8 cellular contexts compared by ENCODE assay signal in the genomic region with DNA sequence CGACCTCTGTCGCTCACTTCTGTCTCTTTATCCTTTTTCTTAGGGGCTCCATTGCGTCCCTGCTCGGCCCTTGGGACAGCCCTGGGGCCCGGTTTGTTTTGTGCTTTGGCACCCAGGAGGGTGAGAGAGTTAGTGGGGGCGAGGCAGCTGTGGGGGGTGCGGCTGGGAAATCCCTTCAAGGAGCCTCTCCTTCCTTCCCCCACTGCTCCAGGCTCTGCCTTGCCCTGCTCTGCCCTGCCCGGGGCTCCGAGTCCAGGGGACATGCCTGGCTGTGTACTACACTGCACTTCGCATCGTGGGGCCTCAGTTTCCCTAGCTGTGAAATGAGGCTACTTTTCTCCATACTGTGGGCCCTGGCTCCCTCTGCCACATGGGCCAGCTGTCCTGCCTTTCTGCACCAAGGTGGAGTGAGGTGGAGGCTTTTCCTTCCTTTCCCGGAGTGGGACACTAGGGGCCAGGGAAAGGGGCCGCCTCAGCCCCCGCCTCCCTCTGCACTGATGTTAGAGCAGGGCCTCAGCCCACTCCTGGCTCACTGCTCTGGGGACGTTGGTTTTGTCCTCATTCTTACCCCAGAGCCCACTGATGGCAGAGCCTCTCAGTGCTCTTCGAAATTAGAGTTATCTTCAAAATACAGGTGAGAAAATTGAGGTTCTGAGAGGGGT. TPM values are rescaled to one million over a fixed set of nuclear protein-coding genes. Genes with fewer than 3 reads are reported as not detected.
A peak's percentile ranks its signal among the peaks of the same experiment; 100 is the strongest.
DNase-seq lines count a peak whose midpoint lies in the region; ATAC-seq and TF ChIP-seq lines count a peak whose summit lies in the region.

No MANE protein-coding gene starts in this region.

- no peaks in the 10 kb centered on the region for H3K36me3 Mint-ChIP-seq in WTC11

- CTCF ChIA-PET in WTC11 (lab: Charles Lee) = interaction anchor here (1.9 kb wide), 1 partner anchor 9 kb away, joined by 9 read pairs; no protein-coding TSS in a partner anchor

- POLR2A ChIA-PET in WTC11 (lab: Charles Lee) = interaction anchor here (0.8 kb wide), 1 partner anchor 21 kb away, joined by 4 read pairs; no protein-coding TSS in a partner anchor

- no peaks in the 10 kb centered on the region for H3K9me3 ChIP-seq in skeletal muscle satellite cell (replicated peaks; ENCODE audit: low read length)

- H3K4me3 ChIP-seq in GM12864 (ENCODE audit: low read depth, low read length) (peak overlapping the region; percentile 62), skeletal muscle satellite cell (ENCODE audit: low read length) (peak overlapping the region; percentile 84)

- peak overlapping the region; percentile 89 for H3K4me3 Mint-ChIP-seq in WTC11

- peak overlapping the region; percentile 83 for H3K9ac ChIP-seq in skeletal muscle satellite cell (ENCODE audit: low read depth, low read length)

- peaks cover 23% of the 10 kb centered on the region for H3K4me1 Mint-ChIP-seq in WTC11

- H3K36me3 ChIP-seq in skeletal muscle satellite cell (ENCODE audit: insufficient read depth, low read length) = no peaks in the 10 kb centered on the region

- ATAC-seq in WTC11 = no peak
- ATAC-seq in GM18909 (IDR thresholded peaks at IDR 0.05; ENCODE audit: poor library complexity, unreplicated experiment) = no peak

- no peaks in the 10 kb centered on the region for H3K27me3 ChIP-seq in skeletal muscle satellite cell (ENCODE audit: control insufficient read depth, insufficient read depth, low read length)

- H3K27ac Mint-ChIP-seq in WTC11 = peak overlapping the region; percentile 89

- H3K9me3 Mint-ChIP-seq in WTC11 = no peaks in the 10 kb centered on the region

- peaks cover 22% of the 10 kb centered on the region for H3K4me1 ChIP-seq in skeletal muscle satellite cell (ENCODE audit: control insufficient read depth, insufficient read depth, low read length)

- H3K4me2 ChIP-seq in skeletal muscle satellite cell (ENCODE audit: low read length) = peak overlapping the region; percentile 94

- no peaks in the 10 kb centered on the region for H3K27me3 Mint-ChIP-seq in WTC11 (ENCODE audit: low read depth)

- DNase-seq in GM12864 (ENCODE audit: low read depth) (no peak), WTC11 (ENCODE audit: low spot score) (no peak), glomerular visceral epithelial cell (ENCODE audit: extremely low spot score) (peak; percentile 31), medulla oblongata (ENCODE audit: extremely low spot score) (no peak), OCI-M2 (lab: John Stamatoyannopoulos, UW; ENCODE audit: unreplicated experiment) (no peak), NCI-H1417 treated with DMSO at 0.1 percent for 48 hours (lab: John Stamatoyannopoulos, UW) (no peak)

- TF ChIP-seq CTCF in GM12864 (IDR thresholded peaks at IDR 0.05; ENCODE audit: low read depth, low read length, missing control alignments) (no peak), WTC11 (IDR thresholded peaks at IDR 0.05) (no peak)

TF ChIP-seq in WTC11, 78 proteins besides CTCF, POLR2A, EP300 and RAD21:
- TF ChIP-seq ZNF317 (CRISPR knock-in tag; IDR thresholded peaks at IDR 0.05; ENCODE audit: borderline replicate concordance, low read depth) = no peak
- TF ChIP-seq, protein P1, sequence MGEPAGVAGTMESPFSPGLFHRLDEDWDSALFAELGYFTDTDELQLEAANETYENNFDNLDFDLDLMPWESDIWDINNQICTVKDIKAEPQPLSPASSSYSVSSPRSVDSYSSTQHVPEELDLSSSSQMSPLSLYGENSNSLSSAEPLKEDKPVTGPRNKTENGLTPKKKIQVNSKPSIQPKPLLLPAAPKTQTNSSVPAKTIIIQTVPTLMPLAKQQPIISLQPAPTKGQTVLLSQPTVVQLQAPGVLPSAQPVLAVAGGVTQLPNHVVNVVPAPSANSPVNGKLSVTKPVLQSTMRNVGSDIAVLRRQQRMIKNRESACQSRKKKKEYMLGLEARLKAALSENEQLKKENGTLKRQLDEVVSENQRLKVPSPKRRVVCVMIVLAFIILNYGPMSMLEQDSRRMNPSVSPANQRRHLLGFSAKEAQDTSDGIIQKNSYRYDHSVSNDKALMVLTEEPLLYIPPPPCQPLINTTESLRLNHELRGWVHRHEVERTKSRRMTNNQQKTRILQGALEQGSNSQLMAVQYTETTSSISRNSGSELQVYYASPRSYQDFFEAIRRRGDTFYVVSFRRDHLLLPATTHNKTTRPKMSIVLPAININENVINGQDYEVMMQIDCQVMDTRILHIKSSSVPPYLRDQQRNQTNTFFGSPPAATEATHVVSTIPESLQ (CRISPR knock-in tag; IDR thresholded peaks at IDR 0.05) = no peak
- TF ChIP-seq, protein P2, sequence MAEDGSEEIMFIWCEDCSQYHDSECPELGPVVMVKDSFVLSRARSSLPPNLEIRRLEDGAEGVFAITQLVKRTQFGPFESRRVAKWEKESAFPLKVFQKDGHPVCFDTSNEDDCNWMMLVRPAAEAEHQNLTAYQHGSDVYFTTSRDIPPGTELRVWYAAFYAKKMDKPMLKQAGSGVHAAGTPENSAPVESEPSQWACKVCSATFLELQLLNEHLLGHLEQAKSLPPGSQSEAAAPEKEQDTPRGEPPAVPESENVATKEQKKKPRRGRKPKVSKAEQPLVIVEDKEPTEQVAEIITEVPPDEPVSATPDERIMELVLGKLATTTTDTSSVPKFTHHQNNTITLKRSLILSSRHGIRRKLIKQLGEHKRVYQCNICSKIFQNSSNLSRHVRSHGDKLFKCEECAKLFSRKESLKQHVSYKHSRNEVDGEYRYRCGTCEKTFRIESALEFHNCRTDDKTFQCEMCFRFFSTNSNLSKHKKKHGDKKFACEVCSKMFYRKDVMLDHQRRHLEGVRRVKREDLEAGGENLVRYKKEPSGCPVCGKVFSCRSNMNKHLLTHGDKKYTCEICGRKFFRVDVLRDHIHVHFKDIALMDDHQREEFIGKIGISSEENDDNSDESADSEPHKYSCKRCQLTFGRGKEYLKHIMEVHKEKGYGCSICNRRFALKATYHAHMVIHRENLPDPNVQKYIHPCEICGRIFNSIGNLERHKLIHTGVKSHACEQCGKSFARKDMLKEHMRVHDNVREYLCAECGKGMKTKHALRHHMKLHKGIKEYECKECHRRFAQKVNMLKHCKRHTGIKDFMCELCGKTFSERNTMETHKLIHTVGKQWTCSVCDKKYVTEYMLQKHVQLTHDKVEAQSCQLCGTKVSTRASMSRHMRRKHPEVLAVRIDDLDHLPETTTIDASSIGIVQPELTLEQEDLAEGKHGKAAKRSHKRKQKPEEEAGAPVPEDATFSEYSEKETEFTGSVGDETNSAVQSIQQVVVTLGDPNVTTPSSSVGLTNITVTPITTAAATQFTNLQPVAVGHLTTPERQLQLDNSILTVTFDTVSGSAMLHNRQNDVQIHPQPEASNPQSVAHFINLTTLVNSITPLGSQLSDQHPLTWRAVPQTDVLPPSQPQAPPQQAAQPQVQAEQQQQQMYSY (CRISPR knock-in tag; IDR thresholded peaks at IDR 0.05) = no peak
- TF ChIP-seq GABPB1 (CRISPR knock-in tag; IDR thresholded peaks at IDR 0.05) = no peak
- no peak for TF ChIP-seq NFYB (CRISPR knock-in tag; conservative IDR thresholded peaks at IDR 0.05; ENCODE audit: low read depth)
- no peak for TF ChIP-seq PRRX2 (CRISPR knock-in tag; IDR thresholded peaks at IDR 0.05)
- TF ChIP-seq, protein P3, sequence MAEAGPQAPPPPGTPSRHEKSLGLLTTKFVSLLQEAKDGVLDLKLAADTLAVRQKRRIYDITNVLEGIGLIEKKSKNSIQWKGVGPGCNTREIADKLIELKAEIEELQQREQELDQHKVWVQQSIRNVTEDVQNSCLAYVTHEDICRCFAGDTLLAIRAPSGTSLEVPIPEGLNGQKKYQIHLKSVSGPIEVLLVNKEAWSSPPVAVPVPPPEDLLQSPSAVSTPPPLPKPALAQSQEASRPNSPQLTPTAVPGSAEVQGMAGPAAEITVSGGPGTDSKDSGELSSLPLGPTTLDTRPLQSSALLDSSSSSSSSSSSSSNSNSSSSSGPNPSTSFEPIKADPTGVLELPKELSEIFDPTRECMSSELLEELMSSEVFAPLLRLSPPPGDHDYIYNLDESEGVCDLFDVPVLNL (CRISPR knock-in tag; IDR thresholded peaks at IDR 0.05; ENCODE audit: borderline replicate concordance, low read depth) = no peak; the same call in 1 of the 2 replicates
- TF ChIP-seq, protein P4, sequence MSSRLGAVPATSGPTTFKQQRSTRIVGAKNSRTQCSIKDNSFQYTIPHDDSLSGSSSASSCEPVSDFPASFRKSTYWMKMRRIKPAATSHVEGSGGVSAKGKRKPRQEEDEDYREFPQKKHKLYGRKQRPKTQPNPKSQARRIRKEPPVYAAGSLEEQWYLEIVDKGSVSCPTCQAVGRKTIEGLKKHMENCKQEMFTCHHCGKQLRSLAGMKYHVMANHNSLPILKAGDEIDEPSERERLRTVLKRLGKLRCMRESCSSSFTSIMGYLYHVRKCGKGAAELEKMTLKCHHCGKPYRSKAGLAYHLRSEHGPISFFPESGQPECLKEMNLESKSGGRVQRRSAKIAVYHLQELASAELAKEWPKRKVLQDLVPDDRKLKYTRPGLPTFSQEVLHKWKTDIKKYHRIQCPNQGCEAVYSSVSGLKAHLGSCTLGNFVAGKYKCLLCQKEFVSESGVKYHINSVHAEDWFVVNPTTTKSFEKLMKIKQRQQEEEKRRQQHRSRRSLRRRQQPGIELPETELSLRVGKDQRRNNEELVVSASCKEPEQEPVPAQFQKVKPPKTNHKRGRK (CRISPR knock-in tag; IDR thresholded peaks at IDR 0.05; ENCODE audit: borderline replicate concordance) = no peak
- no peak for TF ChIP-seq ZNF423 (CRISPR knock-in tag; IDR thresholded peaks at IDR 0.05)
- no peak for TF ChIP-seq HMGA2 (CRISPR knock-in tag; IDR thresholded peaks at IDR 0.05)
- no peak for TF ChIP-seq GTF2I (CRISPR knock-in tag; conservative IDR thresholded peaks at IDR 0.05)
- TF ChIP-seq MXD4 (CRISPR knock-in tag; IDR thresholded peaks at IDR 0.05; ENCODE audit: borderline replicate concordance) = no peak
- no peak for TF ChIP-seq SOX15 (CRISPR knock-in tag; IDR thresholded peaks at IDR 0.05)
TF ChIP-seq in WTC11: peak in this region for 0.

RNA-seq across cellular contexts. Expression of a gene that starts 1.0 kb away (rescaled TPM):
- 76.0 to 87.8 TPM (median 78.6 TPM) in 3 replicates for total RNA-seq in WTC11 (2021)
- 46.3 and 48.9 TPM in 2 replicates for total RNA-seq in skeletal muscle satellite cell (2012; rRNA removed)

RNA-seq across cellular contexts. Expression of a gene that starts 32.1 kb away (rescaled TPM):
- 298 to 313 TPM (median 309 TPM) in 3 replicates for total RNA-seq in WTC11 (2021)
- 226 and 257 TPM in 2 replicates for total RNA-seq in skeletal muscle satellite cell (2012; rRNA removed)

RNA-seq across cellular contexts. Expression of a gene that starts 34.0 kb away (rescaled TPM):
- total RNA-seq in WTC11 (2021) = 15.7 to 18.8 TPM (median 17.9 TPM) in 3 replicates
- 8.6 and 10.9 TPM in 2 replicates for total RNA-seq in skeletal muscle satellite cell (2012; rRNA removed)

RNA-seq across cellular contexts. Expression of a gene that starts 42.8 kb away (rescaled TPM):
- 105 to 115 TPM (median 111 TPM) in 3 replicates for total RNA-seq in WTC11 (2021)
- 94.8 and 165 TPM in 2 replicates for total RNA-seq in skeletal muscle satellite cell (2012; rRNA removed)
